7 cellular contexts compared by ENCODE assay signal in the genomic region with DNA sequence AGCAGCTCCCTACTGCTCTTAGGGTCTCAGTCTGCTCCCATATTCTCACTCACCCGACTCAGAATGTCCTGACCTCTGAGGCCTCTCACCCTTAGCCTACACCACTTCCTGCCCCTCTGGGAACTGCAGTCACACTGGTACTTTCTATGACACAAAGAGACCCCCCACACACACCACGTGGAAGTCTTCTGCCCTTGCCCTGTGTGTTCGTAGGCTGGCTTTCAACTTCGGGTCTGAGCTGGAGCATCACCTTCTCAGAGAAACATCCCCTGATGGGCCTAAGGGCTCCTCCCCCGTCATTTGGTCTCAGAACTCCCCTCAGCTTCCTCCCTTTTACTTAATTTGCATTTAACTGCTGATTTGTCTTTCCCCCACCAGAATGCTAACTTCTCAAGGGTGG. TPM values are rescaled to one million over a fixed set of nuclear protein-coding genes. Genes with fewer than 3 reads are reported as not detected.
A peak's percentile ranks its signal among the peaks of the same experiment; 100 is the strongest.
DNase-seq lines count a peak whose midpoint lies in the region; ATAC-seq and TF ChIP-seq lines count a peak whose summit lies in the region.
"Not testable (repeated sequence)": the region's sequence is repeated elsewhere in the genome, so short reads cannot be mapped to it uniquely, and the experiment has no call there.

No MANE protein-coding gene starts in this region.

- H3K4me1 Mint-ChIP-seq in activated T-cell treated with anti-CD3 and anti-CD28 coated beads, Interleukin-2, amount 50 U/mL, for 72 hours (ENCODE audit: low read depth): peaks cover 40% of the 10 kb centered on the region
- H3K4me1 Mint-ChIP-seq in nephron progenitor cell: peaks cover 34% of the 10 kb centered on the region

- H3K36me3 Mint-ChIP-seq in activated T-cell treated with anti-CD3 and anti-CD28 coated beads, Interleukin-2, amount 50 U/mL, for 72 hours (ENCODE audit: insufficient read depth in 2 of 2): not testable (repeated sequence)
- H3K36me3 Mint-ChIP-seq in nephron progenitor cell (ENCODE audit: low read depth): peaks cover 11% of the 10 kb centered on the region

- peak overlapping the region; percentile 88 for H3K27ac Mint-ChIP-seq in activated T-cell treated with anti-CD3 and anti-CD28 coated beads, Interleukin-2, amount 50 U/mL, for 72 hours
- H3K27ac Mint-ChIP-seq in nephron progenitor cell: peak overlapping the region; percentile 75

- ATAC-seq in GM18868 (IDR thresholded peaks at IDR 0.05; ENCODE audit: unreplicated experiment) (peak; percentile 79), GM21423 (IDR thresholded peaks at IDR 0.05; ENCODE audit: unreplicated experiment) (peak; percentile 82), HG02852 (IDR thresholded peaks at IDR 0.05; ENCODE audit: unreplicated experiment) (peak; percentile 84), HG03342 (IDR thresholded peaks at IDR 0.05; ENCODE audit: unreplicated experiment) (peak; percentile 73)
- ATAC-seq in activated T-cell treated with anti-CD3 and anti-CD28 coated beads, Interleukin-2, amount 50 U/mL, for 72 hours (replicated peaks in 1 of 2): peak; percentile 91 to 93

- DNase-seq in activated T-cell treated with anti-CD3 and anti-CD28 coated beads, Interleukin-2, amount 50 U/mL, for 72 hours: peak; percentile 70 to 71
- not testable (repeated sequence) for DNase-seq in nephron progenitor cell

- H3K9me3 Mint-ChIP-seq in activated T-cell treated with anti-CD3 and anti-CD28 coated beads, Interleukin-2, amount 50 U/mL, for 72 hours; nephron progenitor cell: not testable (repeated sequence)

- not testable (repeated sequence) for TF ChIP-seq CTCF in nephron progenitor cell (IDR thresholded peaks at IDR 0.05)

- peak overlapping the region; percentile 35 to 53 for H3K4me3 Mint-ChIP-seq in activated T-cell treated with anti-CD3 and anti-CD28 coated beads, Interleukin-2, amount 50 U/mL, for 72 hours
- H3K4me3 Mint-ChIP-seq in nephron progenitor cell: not testable (repeated sequence)

- H3K27me3 Mint-ChIP-seq in activated T-cell treated with anti-CD3 and anti-CD28 coated beads, Interleukin-2, amount 50 U/mL, for 72 hours (ENCODE audit: low read depth): not testable (repeated sequence)
- H3K27me3 Mint-ChIP-seq in nephron progenitor cell (ENCODE audit: low read depth, poor library complexity): peaks cover 10% of the 10 kb centered on the region

- TF ChIP-seq POLR2A in Raji (IDR thresholded peaks at IDR 0.05; ENCODE audit: insufficient read depth, low read depth, low read length): peak; percentile 44; the same call in 1 of the 2 replicates

RNA-seq across cellular contexts. Expression of gene DDX11, which starts 22.0 kb away (rescaled TPM):
- total RNA-seq in activated T-cell treated with anti-CD3 and anti-CD28 coated beads, Interleukin-2, amount 50 U/mL, for 72 hours: 100 to 1,000 TPM; 131 to 144 TPM
